1 cellular context compared by ENCODE assay signal in genomic region chr11:95923730-95924413, GRCh38.
TF ChIP-seq lines count a peak whose summit lies in the region.

TSS of gene MTMR2 (minus strand) at chr11:95924107. CDS start at chr11:95923954, 153 bp downstream.

TF ChIP-seq in GM12878, 131 proteins besides CTCF, POLR2A, EP300 and RAD21 (continued from another document and continues in another):
- TF ChIP-seq MLLT1 (IDR thresholded peaks at IDR 0.05) (peak; percentile 63; the same call in 1 of the 2 replicates), BCL3 (IDR thresholded peaks at IDR 0.05; ENCODE audit: borderline replicate concordance, insufficient read depth, low read depth, low read length, poor library complexity, severe bottlenecking) (no peak), BCLAF1 (IDR thresholded peaks at IDR 0.05) (no peak), PKNOX1 (IDR thresholded peaks at IDR 0.05) (0 out of 2 replicates have a peak, but pooled peaks have one; percentile 31), IKZF2 (IDR thresholded peaks at IDR 0.05) (peak in 1 of 2 experiments; percentile 31; a peak in 1 of 4 replicates), ELK1 (IDR thresholded peaks at IDR 0.05; ENCODE audit: low read depth, low read length) (peak; percentile 87), FOS (IDR thresholded peaks at IDR 0.05; ENCODE audit: borderline replicate concordance, extremely low read depth, insufficient read length) (no peak), SMC3 (IDR thresholded peaks at IDR 0.05; ENCODE audit: borderline replicate concordance, low read length) (no peak), MEF2B (IDR thresholded peaks at IDR 0.05; ENCODE audit: partially characterized antibody, poor library complexity, severe bottlenecking) (no peak), REST (IDR thresholded peaks at IDR 0.05; ENCODE audit: low read depth, low read length) (no peak), HDGF (IDR thresholded peaks at IDR 0.05) (peak; percentile 68), ASH2L (IDR thresholded peaks at IDR 0.05; ENCODE audit: borderline replicate concordance, low read depth) (0 out of 2 replicates have a peak, but pooled peaks have one; percentile 25), MAX (IDR thresholded peaks at IDR 0.05; ENCODE audit: low read depth, low read length) (peak; percentile 65; the same call in 1 of the 2 replicates), SRF (IDR thresholded peaks at IDR 0.05; ENCODE audit: low read depth in 2 of 2, low read length in 2 of 2) (peak in 1 of 2 experiments; percentile 53; a peak in 2 of 4 replicates), ZBED1 (IDR thresholded peaks at IDR 0.05; ENCODE audit: borderline replicate concordance) (no peak), SMAD5 (IDR thresholded peaks at IDR 0.05; ENCODE audit: low read depth) (peak; percentile 91; the same call in 1 of the 2 replicates), TARDBP (IDR thresholded peaks at IDR 0.05; ENCODE audit: borderline replicate concordance) (peak; percentile 60; the same call in 1 of the 2 replicates), NRF1 (conservative IDR thresholded peaks at IDR 0.05; ENCODE audit: low read depth, low read length) (peak; percentile 39; the same call in 1 of the 2 replicates), RFX5 (IDR thresholded peaks at IDR 0.05; ENCODE audit: low read depth, low read length) (no peak), NR2F1 (conservative IDR thresholded peaks at IDR 0.05) (0 out of 2 replicates have a peak, but pooled peaks have one; percentile 61), HDAC6 (IDR thresholded peaks at IDR 0.05; ENCODE audit: unreplicated experiment) (no peak), CHD4 (IDR thresholded peaks at IDR 0.05) (no peak), ATF2 (IDR thresholded peaks at IDR 0.05; ENCODE audit: low read length) (no peak), LARP7 (IDR thresholded peaks at IDR 0.05) (no peak; the same call in 1 of the 2 replicates), MTA2 (IDR thresholded peaks at IDR 0.05; ENCODE audit: low read depth) (no peak), STAT1 (conservative IDR thresholded peaks at IDR 0.05) (0 out of 2 replicates have a peak, but pooled peaks have one; percentile 18), RB1 (IDR thresholded peaks at IDR 0.05; ENCODE audit: borderline replicate concordance) (peak; percentile 87), WRNIP1 (IDR thresholded peaks at IDR 0.05; ENCODE audit: borderline replicate concordance, low read depth, low read length) (no peak), BMI1 (IDR thresholded peaks at IDR 0.05; ENCODE audit: borderline replicate concordance) (no peak), CBFB (IDR thresholded peaks at IDR 0.05; ENCODE audit: low read depth) (0 out of 2 replicates have a peak, but pooled peaks have one; percentile 75), TAF1 (IDR thresholded peaks at IDR 0.05; ENCODE audit: borderline replicate concordance, low read depth, low read length) (peak; percentile 91), IRF5 (IDR thresholded peaks at IDR 0.05; ENCODE audit: borderline replicate concordance) (no peak), CHD1 (IDR thresholded peaks at IDR 0.05; ENCODE audit: low read depth, low read length) (0 out of 2 replicates have a peak, but pooled peaks have one; percentile 65), SMAD1 (IDR thresholded peaks at IDR 0.05; ENCODE audit: low read depth, partially characterized antibody) (peak; percentile 75), RUNX3 (IDR thresholded peaks at IDR 0.05; ENCODE audit: low read length) (0 out of 2 replicates have a peak, but pooled peaks have one; percentile 27)
- TF ChIP-seq, protein P1, sequence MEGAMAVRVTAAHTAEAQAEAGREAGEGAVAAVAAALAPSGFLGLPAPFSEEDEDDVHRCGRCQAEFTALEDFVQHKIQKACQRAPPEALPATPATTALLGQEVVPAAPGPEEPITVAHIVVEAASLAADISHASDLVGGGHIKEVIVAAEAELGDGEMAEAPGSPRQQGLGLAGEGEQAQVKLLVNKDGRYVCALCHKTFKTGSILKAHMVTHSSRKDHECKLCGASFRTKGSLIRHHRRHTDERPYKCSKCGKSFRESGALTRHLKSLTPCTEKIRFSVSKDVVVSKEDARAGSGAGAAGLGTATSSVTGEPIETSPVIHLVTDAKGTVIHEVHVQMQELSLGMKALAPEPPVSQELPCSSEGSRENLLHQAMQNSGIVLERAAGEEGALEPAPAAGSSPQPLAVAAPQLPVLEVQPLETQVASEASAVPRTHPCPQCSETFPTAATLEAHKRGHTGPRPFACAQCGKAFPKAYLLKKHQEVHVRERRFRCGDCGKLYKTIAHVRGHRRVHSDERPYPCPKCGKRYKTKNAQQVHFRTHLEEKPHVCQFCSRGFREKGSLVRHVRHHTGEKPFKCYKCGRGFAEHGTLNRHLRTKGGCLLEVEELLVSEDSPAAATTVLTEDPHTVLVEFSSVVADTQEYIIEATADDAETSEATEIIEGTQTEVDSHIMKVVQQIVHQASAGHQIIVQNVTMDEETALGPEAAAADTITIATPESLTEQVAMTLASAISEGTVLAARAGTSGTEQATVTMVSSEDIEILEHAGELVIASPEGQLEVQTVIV (IDR thresholded peaks at IDR 0.05; ENCODE audit: borderline replicate concordance, partially characterized antibody), result no peak
- TF ChIP-seq, protein P2, sequence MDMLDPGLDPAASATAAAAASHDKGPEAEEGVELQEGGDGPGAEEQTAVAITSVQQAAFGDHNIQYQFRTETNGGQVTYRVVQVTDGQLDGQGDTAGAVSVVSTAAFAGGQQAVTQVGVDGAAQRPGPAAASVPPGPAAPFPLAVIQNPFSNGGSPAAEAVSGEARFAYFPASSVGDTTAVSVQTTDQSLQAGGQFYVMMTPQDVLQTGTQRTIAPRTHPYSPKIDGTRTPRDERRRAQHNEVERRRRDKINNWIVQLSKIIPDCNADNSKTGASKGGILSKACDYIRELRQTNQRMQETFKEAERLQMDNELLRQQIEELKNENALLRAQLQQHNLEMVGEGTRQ (IDR thresholded peaks at IDR 0.05; ENCODE audit: borderline replicate concordance, low read depth, low read length), result no peak
- TF ChIP-seq, protein P3, sequence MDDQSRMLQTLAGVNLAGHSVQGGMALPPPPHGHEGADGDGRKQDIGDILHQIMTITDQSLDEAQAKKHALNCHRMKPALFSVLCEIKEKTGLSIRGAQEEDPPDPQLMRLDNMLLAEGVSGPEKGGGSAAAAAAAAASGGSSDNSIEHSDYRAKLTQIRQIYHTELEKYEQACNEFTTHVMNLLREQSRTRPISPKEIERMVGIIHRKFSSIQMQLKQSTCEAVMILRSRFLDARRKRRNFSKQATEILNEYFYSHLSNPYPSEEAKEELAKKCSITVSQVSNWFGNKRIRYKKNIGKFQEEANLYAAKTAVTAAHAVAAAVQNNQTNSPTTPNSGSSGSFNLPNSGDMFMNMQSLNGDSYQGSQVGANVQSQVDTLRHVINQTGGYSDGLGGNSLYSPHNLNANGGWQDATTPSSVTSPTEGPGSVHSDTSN (IDR thresholded peaks at IDR 0.05; ENCODE audit: insufficient replicate concordance, low read depth, low read length), result no peak
